1 cellular context compared by ENCODE assay signal in the genomic region with DNA sequence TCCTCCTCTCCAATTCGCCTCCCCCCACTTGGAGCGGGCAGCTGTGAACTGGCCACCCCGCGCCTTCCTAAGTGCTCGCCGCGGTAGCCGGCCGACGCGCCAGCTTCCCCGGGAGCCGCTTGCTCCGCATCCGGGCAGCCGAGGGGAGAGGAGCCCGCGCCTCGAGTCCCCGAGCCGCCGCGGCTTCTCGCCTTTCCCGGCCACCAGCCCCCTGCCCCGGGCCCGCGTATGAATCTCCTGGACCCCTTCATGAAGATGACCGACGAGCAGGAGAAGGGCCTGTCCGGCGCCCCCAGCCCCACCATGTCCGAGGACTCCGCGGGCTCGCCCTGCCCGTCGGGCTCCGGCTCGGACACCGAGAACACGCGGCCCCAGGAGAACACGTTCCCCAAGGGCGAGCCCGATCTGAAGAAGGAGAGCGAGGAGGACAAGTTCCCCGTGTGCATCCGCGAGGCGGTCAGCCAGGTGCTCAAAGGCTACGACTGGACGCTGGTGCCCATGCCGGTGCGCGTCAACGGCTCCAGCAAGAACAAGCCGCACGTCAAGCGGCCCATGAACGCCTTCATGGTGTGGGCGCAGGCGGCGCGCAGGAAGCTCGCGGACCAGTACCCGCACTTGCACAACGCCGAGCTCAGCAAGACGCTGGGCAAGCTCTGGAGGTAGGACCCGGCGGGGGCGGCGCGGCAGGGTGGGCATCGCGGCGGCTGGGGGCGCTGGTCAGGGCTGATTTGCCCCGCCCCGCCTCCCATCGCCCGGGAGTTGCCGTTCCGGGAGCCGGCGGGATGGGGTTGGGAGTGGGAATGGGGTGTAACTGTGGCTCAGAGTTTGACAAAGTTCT.
A peak's percentile ranks its signal among the peaks of the same experiment; 100 is the strongest.
TF ChIP-seq lines count a peak whose summit lies in the region.

No MANE protein-coding gene starts in this region.

TF ChIP-seq in Ishikawa, 13 proteins besides CTCF, POLR2A, EP300 and RAD21 (continued from another document):
- TF ChIP-seq CREB1 (IDR thresholded peaks at IDR 0.05; ENCODE audit: low read depth), result 0 out of 2 replicates have a peak, but pooled peaks have one; percentile 32
- TF ChIP-seq, protein P1, sequence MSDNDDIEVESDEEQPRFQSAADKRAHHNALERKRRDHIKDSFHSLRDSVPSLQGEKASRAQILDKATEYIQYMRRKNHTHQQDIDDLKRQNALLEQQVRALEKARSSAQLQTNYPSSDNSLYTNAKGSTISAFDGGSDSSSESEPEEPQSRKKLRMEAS (IDR thresholded peaks at IDR 0.05), result peak; percentile 83
- TF ChIP-seq FOXM1 (IDR thresholded peaks at IDR 0.05; ENCODE audit: borderline replicate concordance, low read depth), result no peak
- peak; percentile 55 for TF ChIP-seq TCF12 (IDR thresholded peaks at IDR 0.05; ENCODE audit: low read depth)
- TF ChIP-seq YY1 (IDR thresholded peaks at IDR 0.05; ENCODE audit: low read depth), result 0 out of 2 replicates have a peak, but pooled peaks have one; percentile 7
- TF ChIP-seq TAF1 (IDR thresholded peaks at IDR 0.05; ENCODE audit: low read depth), result no peak
- TF ChIP-seq EGR1 (IDR thresholded peaks at IDR 0.05), result no peak; the same call in 1 of the 2 replicates
- peak; percentile 61 for TF ChIP-seq ZBTB7A (IDR thresholded peaks at IDR 0.05; ENCODE audit: low read depth)
- peak; percentile 31 for TF ChIP-seq TEAD4 (IDR thresholded peaks at IDR 0.05)
- TF ChIP-seq NFIC (IDR thresholded peaks at IDR 0.05), result peak; percentile 23; the same call in 1 of the 2 replicates
